Comparison of ENCODE assay signal across 11 cellular contexts in the genomic region with DNA sequence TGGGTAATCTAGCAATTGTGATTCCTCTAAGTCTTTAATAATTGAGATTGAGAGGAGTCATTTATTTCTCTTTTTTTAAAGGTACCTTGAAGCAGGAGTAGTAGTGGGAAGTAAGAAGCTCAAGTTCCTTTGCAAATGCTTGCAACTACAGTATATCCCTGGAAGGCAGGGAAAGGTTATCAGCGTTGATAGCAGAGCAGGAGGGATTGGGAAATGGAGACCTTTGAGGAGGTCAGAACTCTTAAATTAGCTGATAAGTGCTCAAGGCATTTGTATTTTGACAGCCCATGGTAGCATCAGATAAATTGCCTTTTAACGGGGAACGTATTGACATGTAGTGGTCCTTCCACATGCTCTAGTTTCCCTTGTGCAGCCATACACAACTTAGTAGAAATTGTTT.
"Had no signal": no experiment of that assay in that cellular context is flagged by ENCODE, and none has a peak within 500 bp of the region (broad histone marks: within the 10 kb centered on the region; RNA-seq: fewer than 3 reads in every experiment).

No MANE protein-coding gene starts in this region.

- H3K27me3 ChIP-seq: breast epithelium, esophagus muscularis mucosa had no signal

- H3K27ac ChIP-seq: esophagus muscularis mucosa had no signal

- H3K36me3 Mint-ChIP-seq: activated CD4-positive, alpha-beta memory T cell treated with anti-CD3 and anti-CD28 coated beads for 36 hours; stimulated activated effector memory CD8-positive, alpha-beta T cell treated with anti-CD3 and anti-CD28 coated beads, Interleukin-12 subunit alpha, Interleukin-12 subunit beta, amount 100 ng/mL, for 72 hours had no signal

- H3K4me3 ChIP-seq: breast epithelium, esophagus muscularis mucosa, skin epidermis had no signal

- ATAC-seq: activated T-cell treated with anti-CD3 and anti-CD28 coated beads, Interleukin-2, amount 50 U/mL, for 4 hours; stimulated activated effector memory CD8-positive, alpha-beta T cell treated with anti-CD3 and anti-CD28 coated beads, Interleukin-12 subunit alpha, Interleukin-12 subunit beta, amount 100 ng/mL, for 72 hours had no signal

- H3K27me3 Mint-ChIP-seq: activated CD4-positive, alpha-beta memory T cell treated with anti-CD3 and anti-CD28 coated beads for 36 hours; activated naive CD8-positive, alpha-beta T cell treated with anti-CD3 and anti-CD28 coated beads for 36 hours had no signal

- H3K4me3 Mint-ChIP-seq: activated CD4-positive, alpha-beta memory T cell treated with anti-CD3 and anti-CD28 coated beads for 36 hours; activated naive CD8-positive, alpha-beta T cell treated with anti-CD3 and anti-CD28 coated beads for 36 hours; activated T-cell treated with anti-CD3 and anti-CD28 coated beads, Interleukin-2, amount 50 U/mL, for 4 hours; mesothelial cell of epicardium; stimulated activated effector memory CD8-positive, alpha-beta T cell treated with anti-CD3 and anti-CD28 coated beads, Interleukin-12 subunit alpha, Interleukin-12 subunit beta, amount 100 ng/mL, for 72 hours had no signal

- H3K27ac Mint-ChIP-seq: activated CD4-positive, alpha-beta memory T cell treated with anti-CD3 and anti-CD28 coated beads for 36 hours; activated naive CD8-positive, alpha-beta T cell treated with anti-CD3 and anti-CD28 coated beads for 36 hours; stimulated activated effector memory CD8-positive, alpha-beta T cell treated with anti-CD3 and anti-CD28 coated beads, Interleukin-12 subunit alpha, Interleukin-12 subunit beta, amount 100 ng/mL, for 72 hours had no signal

- H3K9me3 Mint-ChIP-seq: activated CD4-positive, alpha-beta memory T cell treated with anti-CD3 and anti-CD28 coated beads for 36 hours; activated naive CD8-positive, alpha-beta T cell treated with anti-CD3 and anti-CD28 coated beads for 36 hours; activated T-cell treated with anti-CD3 and anti-CD28 coated beads, Interleukin-2, amount 50 U/mL, for 4 hours; stimulated activated effector memory CD8-positive, alpha-beta T cell treated with anti-CD3 and anti-CD28 coated beads, Interleukin-12 subunit alpha, Interleukin-12 subunit beta, amount 100 ng/mL, for 72 hours had no signal

- H3K9me3 ChIP-seq: breast epithelium, esophagus muscularis mucosa had no signal

- DNase-seq: activated CD4-positive, alpha-beta memory T cell treated with anti-CD3 and anti-CD28 coated beads for 36 hours; activated gamma-delta T cell; activated naive CD8-positive, alpha-beta T cell treated with anti-CD3 and anti-CD28 coated beads for 36 hours; activated T-cell treated with anti-CD3 and anti-CD28 coated beads, Interleukin-2, amount 50 U/mL, for 4 hours; anterior cingulate cortex; head of caudate nucleus had no signal

- H3K36me3 ChIP-seq: breast epithelium, esophagus muscularis mucosa had no signal
